8 cellular contexts compared by ENCODE assay signal in genomic region chr6:133241088-133241900, GRCh38. TPM values are rescaled to one million over a fixed set of nuclear protein-coding genes. Genes with fewer than 3 reads are reported as not detected.
A peak's percentile ranks its signal among the peaks of the same experiment; 100 is the strongest.
DNase-seq lines count a peak whose midpoint lies in the region; ATAC-seq and TF ChIP-seq lines count a peak whose summit lies in the region.

Gene EYA4 (plus strand): TSS chr6:133241357. CDS start chr6:133274781, 33,424 bp downstream.

- no peak within 1 kb of the TSS for H3K27ac Mint-ChIP-seq in MCF 10A (ENCODE audit: low read depth, unreplicated experiment)

- H3K9me3 ChIP-seq in breast epithelium (no peaks in the 10 kb centered on the region), body of pancreas (no peaks in the 10 kb centered on the region), stomach (no peaks in the 10 kb centered on the region)

- H3K36me3 ChIP-seq in breast epithelium (no peaks in the 10 kb centered on the region), body of pancreas (replicated peaks in 1 of 2; ENCODE audit: insufficient read depth in 1 of 2, low read depth in 2 of 2) (no peaks in the 10 kb centered on the region), stomach (no peaks in the 10 kb centered on the region)

- H3K27ac ChIP-seq in breast epithelium (no peak within 1 kb of the TSS), body of pancreas (peak within 1 kb of the TSS in 1 of 4 donors; percentile 6), stomach (peak within 1 kb of the TSS in 3 of 5 donors; percentile 47 to 61 (median 58))

- H3K4me1 Mint-ChIP-seq in MCF 10A (ENCODE audit: insufficient read depth, unreplicated experiment) = no peaks in the 10 kb centered on the region

- H3K27me3 ChIP-seq in breast epithelium (peaks cover 0 to 64% of the 10 kb centered on the region in 2 donors), body of pancreas (peaks cover 0 to 6% of the 10 kb centered on the region in 2 donors), stomach (peaks cover 4 to 72% (median 47%) of the 10 kb centered on the region in 3 donors)

- no peaks in the 10 kb centered on the region for H3K9me3 Mint-ChIP-seq in MCF 10A (ENCODE audit: unreplicated experiment)

- H3K36me3 Mint-ChIP-seq in MCF 10A (ENCODE audit: insufficient read depth, unreplicated experiment) = no peaks in the 10 kb centered on the region

- TF ChIP-seq POLR2A in breast epithelium (IDR thresholded peaks at IDR 0.05) = no peak
- no peak for TF ChIP-seq POLR2A in body of pancreas (IDR thresholded peaks at IDR 0.05)
- TF ChIP-seq POLR2A in stomach (IDR thresholded peaks at IDR 0.05) = no peak

- H3K4me1 ChIP-seq in breast epithelium = peaks cover 0 to 3% of the 10 kb centered on the region in 2 donors
- H3K4me1 ChIP-seq in body of pancreas = peaks cover 30% of the 10 kb centered on the region
- peaks cover 22 to 33% (median 28%) of the 10 kb centered on the region in 4 donors for H3K4me1 ChIP-seq in stomach

- POLR2A ChIA-PET in MCF 10A (lab: Yijun Ruan, JAX) = no interaction called here

- peak within 1 kb of the TSS; percentile 39 to 66 (median 45) for H3K4me3 ChIP-seq in breast epithelium
- peak within 1 kb of the TSS in 1 of 2 donors; percentile 13 for H3K4me3 ChIP-seq in body of pancreas
- peak within 1 kb of the TSS; percentile 42 to 58 (median 54) for H3K4me3 ChIP-seq in stomach

- DNase-seq in breast epithelium (ENCODE audit: low spot score in 2 of 2) (no peak), MCF 10A (ENCODE audit: unreplicated experiment) (no peak), body of pancreas (peak in 2 of 4 donors; percentile 7 to 12), islet precursor cell (peak; percentile 63), stomach (no peak)

- no peak for TF ChIP-seq CTCF in breast epithelium (IDR thresholded peaks at IDR 0.05)
- no peak for TF ChIP-seq CTCF in MCF 10A (IDR thresholded peaks at IDR 0.05; ENCODE audit: unreplicated experiment)
- TF ChIP-seq CTCF in body of pancreas (IDR thresholded peaks at IDR 0.05) = no peak
- TF ChIP-seq CTCF in stomach (IDR thresholded peaks at IDR 0.05) = no peak

- peaks cover 90% of the 10 kb centered on the region for H3K27me3 Mint-ChIP-seq in MCF 10A (ENCODE audit: insufficient read depth, unreplicated experiment)

- no TSS peak for BruUV-seq in MCF 10A (replicated peaks; lab: Mats Ljungman, UMichigan)

- ATAC-seq in body of pancreas (peak; percentile 30), HG03108 (IDR thresholded peaks at IDR 0.05; ENCODE audit: unreplicated experiment) (no peak), GM21723 (IDR thresholded peaks at IDR 0.05; ENCODE audit: unreplicated experiment) (no peak), HG02763 (IDR thresholded peaks at IDR 0.05; ENCODE audit: unreplicated experiment) (no peak)

- WGBS in body of pancreas, 2 donors = 0 to 1% methylated on average over 46 to 76 of the region's 84 CpGs
- 1 to 2% (median 1%) methylated on average over 37 to 84 of the region's 84 CpGs for WGBS in stomach, 5 donors

- CTCF ChIA-PET in MCF 10A (lab: Yijun Ruan, JAX) = no interaction called here

- intact Hi-C loops in breast epithelium (cut with DNase I; ENCODE audit: low total_unique reads) (no loop called here), MCF 10A (cut with micrococcal nuclease) (no loop called here), body of pancreas (cut with DNase I) (no loop called here), stomach (cut with DNase I; ENCODE audit: low total_unique reads) (no loop called here)

- H3K4me3 Mint-ChIP-seq in MCF 10A (ENCODE audit: unreplicated experiment) = no peak within 1 kb of the TSS

- no peak for TF ChIP-seq EP300 in stomach (IDR thresholded peaks at IDR 0.05)

RNA-seq across cellular contexts. Expression of gene EYA4, which starts in this region (rescaled TPM):
- 1 to 10 TPM in 1 of 3 donors, under 1 TPM in 2; 0.33 to 4.2 (median 0.44) TPM for total RNA-seq in breast epithelium
- total RNA-seq in MCF 10A (2022) = not detected in 2 replicates
- 1 to 10 TPM in 1 of 2 donors, under 1 TPM in 1; 0.26 to 5.3 TPM for total RNA-seq in body of pancreas
- total RNA-seq in stomach = 10 to 100 TPM in 1 of 5 donors, 1 to 10 TPM in 2, under 1 TPM in 1, not detected in 1; 0.87 to 16.3 (median 2.8) TPM
- polyA plus RNA-seq in stomach = under 1 TPM; 0.03 to 0.25 (median 0.15) TPM

Comparison
In these comparisons a context has a peak if more than half of its experiments do, and no peak if none do; other contexts are left out.
1. H3K27ac ChIP-seq: peak in stomach (3 of 5); none in breast epithelium (0 of 2).